Comparison of ENCODE assay signal across 8 cellular contexts in genomic region chr3:67655364-67656121, GRCh38. TPM values are rescaled to one million over a fixed set of nuclear protein-coding genes. Genes with fewer than 3 reads are reported as not detected.
DNase-seq lines count a peak whose midpoint lies in the region; ATAC-seq and TF ChIP-seq lines count a peak whose summit lies in the region.

No MANE protein-coding gene starts in this region.

- H3K4me1 ChIP-seq in MM.1S (ENCODE audit: low read length) (peaks cover 4% of the 10 kb centered on the region), right lobe of liver (peaks cover 0 to 16% (median 0%) of the 10 kb centered on the region in 4 donors)

- 0 out of 2 replicates have a peak, but pooled peaks cover 5% of the 10 kb centered on the region for H3F3A ChIP-seq in MM.1S (ENCODE audit: insufficient read depth, low read length)

- H3K4me3 ChIP-seq in MM.1S (ENCODE audit: low read length) (peak overlapping the region; percentile 77; the same call in 1 of the 2 replicates), right lobe of liver (peak overlapping the region in 2 of 3 donors; percentile 94 to 96), WERI-Rb-1 (ENCODE audit: low read depth, low read length) (no peak overlapping the region)

- TF ChIP-seq CTCF in MM.1S (IDR thresholded peaks at IDR 0.05; ENCODE audit: low read length): no peak
- TF ChIP-seq CTCF in right lobe of liver (IDR thresholded peaks at IDR 0.05): no peak
- no peak for TF ChIP-seq CTCF in WERI-Rb-1 (IDR thresholded peaks at IDR 0.05; ENCODE audit: low read depth, low read length)

- H3K27ac ChIP-seq in MM.1S (ENCODE audit: low read length) (no peak overlapping the region), right lobe of liver (peak overlapping the region in 2 of 3 donors; percentile 99), WERI-Rb-1 (no peak overlapping the region)

- no peaks in the 10 kb centered on the region for H3K9me2 ChIP-seq in MM.1S (replicated peaks; ENCODE audit: insufficient read depth, low read length)

- peak overlapping the region; percentile 83; the same call in 1 of the 2 replicates for H3K4me2 ChIP-seq in MM.1S (ENCODE audit: low read depth, low read length)

- peak overlapping the region; percentile 82 for H3K4me3 Mint-ChIP-seq in activated T-helper 1 cell treated with anti-CD3 and anti-CD28 coated beads, Interleukin-12 subunit alpha, Interleukin-12 subunit beta, Interleukin-2, Interleukin-4 antibody, amounts not matched to agents 30 ng/mL and 10 ng/mL and 1 ng/mL, durations not matched to agents 14 hours and 24 hours and 36 hours

- H3K27ac Mint-ChIP-seq in activated T-helper 1 cell treated with anti-CD3 and anti-CD28 coated beads, Interleukin-12 subunit alpha, Interleukin-12 subunit beta, Interleukin-2, Interleukin-4 antibody, amounts not matched to agents 30 ng/mL and 10 ng/mL and 1 ng/mL, durations not matched to agents 14 hours and 24 hours and 36 hours: peak overlapping the region; percentile 85

- no peaks in the 10 kb centered on the region for H3K27me3 ChIP-seq in MM.1S (replicated peaks; ENCODE audit: insufficient read depth, low read length)
- H3K27me3 ChIP-seq in right lobe of liver: no peaks in the 10 kb centered on the region
- H3K27me3 ChIP-seq in WERI-Rb-1 (ENCODE audit: insufficient read depth, low read depth, severe bottlenecking): no peaks in the 10 kb centered on the region

- H3K9me3 Mint-ChIP-seq in activated T-helper 1 cell treated with anti-CD3 and anti-CD28 coated beads, Interleukin-12 subunit alpha, Interleukin-12 subunit beta, Interleukin-2, Interleukin-4 antibody, amounts not matched to agents 30 ng/mL and 10 ng/mL and 1 ng/mL, durations not matched to agents 14 hours and 24 hours and 36 hours: peaks cover 15% of the 10 kb centered on the region

- peak overlapping the region; percentile 94 for H2AFZ ChIP-seq in MM.1S (ENCODE audit: low read length)

- no peaks in the 10 kb centered on the region for H3K9me3 ChIP-seq in MM.1S (replicated peaks; ENCODE audit: insufficient read depth, low read length)
- H3K9me3 ChIP-seq in right lobe of liver: no peaks in the 10 kb centered on the region
- H3K9me3 ChIP-seq in WERI-Rb-1 (ENCODE audit: severe bottlenecking): no peaks in the 10 kb centered on the region

- intact Hi-C loops in activated T-helper 1 cell treated with anti-CD3 and anti-CD28 coated beads, Interleukin-12 subunit alpha, Interleukin-12 subunit beta, Interleukin-2, Interleukin-4 antibody, amounts not matched to agents 30 ng/mL and 10 ng/mL and 1 ng/mL, durations not matched to agents 14 hours and 24 hours and 36 hours (cut with micrococcal nuclease): loop anchor here (1.0 to 10.0 kb wide), 13 partner anchors 20 to 1779 kb away; partner anchors contain the start of genes ARL6IP5, KBTBD8 and UBA3
- intact Hi-C loops in right lobe of liver (cut with DNase I): no loop called here

- peak; percentile 59 for DNase-seq in GF-D8 (lab: John Stamatoyannopoulos, UW)
- DNase-seq in MM.1S: no peak
- DNase-seq in activated T-helper 1 cell treated with anti-CD3 and anti-CD28 coated beads, Interleukin-12 subunit alpha, Interleukin-12 subunit beta, Interleukin-2, Interleukin-4 antibody, amounts not matched to agents 30 ng/mL and 10 ng/mL and 1 ng/mL, durations not matched to agents 14 hours and 24 hours and 36 hours (ENCODE audit: low spot score): peak; percentile 78
- peak in 2 of 3 donors; percentile 33 to 53 for DNase-seq in right lobe of liver
- DNase-seq in stimulated activated CD8-positive, alpha-beta memory T cell treated with anti-CD3 and anti-CD28 coated beads, Interleukin-2, amount 100 ng/mL, for 1 hour (ENCODE audit: low read depth in 2 of 2): peak; percentile 46 to 50
- no peak for DNase-seq in 8988T
- no peak for DNase-seq in WERI-Rb-1

- 50% methylated on average over 11 of the region's 24 CpGs for WGBS in right lobe of liver (ENCODE audit: insufficient coverage, low coverage, low lambda C conversion rate, missing lambda C conversion rate)

- no peaks in the 10 kb centered on the region for H4K20me1 ChIP-seq in MM.1S (ENCODE audit: insufficient read depth, low read length)

- H3K36me3 ChIP-seq in MM.1S (replicated peaks; ENCODE audit: insufficient read depth, low read length) (no peaks in the 10 kb centered on the region), right lobe of liver (no peaks in the 10 kb centered on the region), WERI-Rb-1 (no peaks in the 10 kb centered on the region; the same call in 1 of the 2 replicates)

- peaks cover 36% of the 10 kb centered on the region for H3K79me2 ChIP-seq in MM.1S (ENCODE audit: low read length)

- peaks cover 28% of the 10 kb centered on the region for H3K36me3 Mint-ChIP-seq in activated T-helper 1 cell treated with anti-CD3 and anti-CD28 coated beads, Interleukin-12 subunit alpha, Interleukin-12 subunit beta, Interleukin-2, Interleukin-4 antibody, amounts not matched to agents 30 ng/mL and 10 ng/mL and 1 ng/mL, durations not matched to agents 14 hours and 24 hours and 36 hours (ENCODE audit: low read depth)

- TF ChIP-seq POLR2A in right lobe of liver (IDR thresholded peaks at IDR 0.05): no peak

- peaks cover 48% of the 10 kb centered on the region for H3K4me1 Mint-ChIP-seq in activated T-helper 1 cell treated with anti-CD3 and anti-CD28 coated beads, Interleukin-12 subunit alpha, Interleukin-12 subunit beta, Interleukin-2, Interleukin-4 antibody, amounts not matched to agents 30 ng/mL and 10 ng/mL and 1 ng/mL, durations not matched to agents 14 hours and 24 hours and 36 hours (ENCODE audit: low read depth)

- no peak overlapping the region; the same call in 1 of the 2 replicates for H3K9ac ChIP-seq in MM.1S (ENCODE audit: low read length)

- no peaks in the 10 kb centered on the region for H3K27me3 Mint-ChIP-seq in activated T-helper 1 cell treated with anti-CD3 and anti-CD28 coated beads, Interleukin-12 subunit alpha, Interleukin-12 subunit beta, Interleukin-2, Interleukin-4 antibody, amounts not matched to agents 30 ng/mL and 10 ng/mL and 1 ng/mL, durations not matched to agents 14 hours and 24 hours and 36 hours (ENCODE audit: insufficient read depth)

- peak; percentile 44 for ATAC-seq in GM21737 (IDR thresholded peaks at IDR 0.05; ENCODE audit: unreplicated experiment)
- no peak for ATAC-seq in right lobe of liver

RNA-seq across cellular contexts. Expression of gene SUCLG2, which starts 1.1 kb away (rescaled TPM):
- total RNA-seq in activated T-helper 1 cell treated with anti-CD3 and anti-CD28 coated beads, Interleukin-12 subunit alpha, Interleukin-12 subunit beta, Interleukin-2, Interleukin-4 antibody, amounts not matched to agents 30 ng/mL and 10 ng/mL and 1 ng/mL, durations not matched to agents 14 hours and 24 hours and 36 hours: 30.3 and 31.0 TPM in 2 replicates
- 100 to 1,000 TPM; 138 to 167 (median 158) TPM for total RNA-seq in right lobe of liver

Comparison
In these comparisons a context has a peak if more than half of its experiments do, and no peak if none do; other contexts are left out.
1. DNase-seq: peak in GF-D8 (single experiment), activated T-helper 1 cell treated with anti-CD3 and anti-CD28 coated beads, Interleukin-12 subunit alpha, Interleukin-12 subunit beta, Interleukin-2, Interleukin-4 antibody, amounts not matched to agents 30 ng/mL and 10 ng/mL and 1 ng/mL, durations not matched to agents 14 hours and 24 hours and 36 hours (single experiment), right lobe of liver (2 of 3) and stimulated activated CD8-positive, alpha-beta memory T cell treated with anti-CD3 and anti-CD28 coated beads, Interleukin-2, amount 100 ng/mL, for 1 hour (2 of 2); none in MM.1S (single experiment), 8988T (single experiment) and WERI-Rb-1 (single experiment).
2. H3K27ac ChIP-seq: peak in right lobe of liver (2 of 3); none in MM.1S (single experiment) and WERI-Rb-1 (single experiment).